ENCODE assay signal across 10 cellular contexts in genomic region chr3:13877911-13878710, GRCh38. TPM values are rescaled to one million over a fixed set of nuclear protein-coding genes. Genes with fewer than 3 reads are reported as not detected.
A peak's percentile ranks its signal among the peaks of the same experiment; 100 is the strongest.
DNase-seq lines count a peak whose midpoint lies in the region; ATAC-seq lines count a peak whose summit lies in the region.
"Had no signal": no experiment of that assay in that cellular context is flagged by ENCODE, and none has a peak within 500 bp of the region (broad histone marks: within the 10 kb centered on the region; RNA-seq: fewer than 3 reads in every experiment).

No MANE protein-coding gene starts in this region.

- no peaks in the 10 kb centered on the region for H3K9me3 Mint-ChIP-seq in activated T-helper 17 cell treated with anti-CD3 and anti-CD28 coated beads, Interleukin-2, amount 50 U/mL, for 72 hours
- no peaks in the 10 kb centered on the region for H3K9me3 Mint-ChIP-seq in stimulated activated effector memory CD8-positive, alpha-beta T cell treated with anti-CD3 and anti-CD28 coated beads, Interleukin-12 subunit alpha, Interleukin-12 subunit beta, amount 100 ng/mL, for 72 hours

- peak overlapping the region; percentile 53 for H3K4me3 ChIP-seq in iPS-18c (ENCODE audit: insufficient read depth, low read depth, low read length)

- H3K4me1 Mint-ChIP-seq in activated T-helper 17 cell treated with anti-CD3 and anti-CD28 coated beads, Interleukin-2, amount 50 U/mL, for 72 hours = peaks cover 5% of the 10 kb centered on the region
- peaks cover 6% of the 10 kb centered on the region for H3K4me1 Mint-ChIP-seq in stimulated activated effector memory CD8-positive, alpha-beta T cell treated with anti-CD3 and anti-CD28 coated beads, Interleukin-12 subunit alpha, Interleukin-12 subunit beta, amount 100 ng/mL, for 72 hours

- no peaks in the 10 kb centered on the region for H3K9me3 ChIP-seq in iPS-18c (ENCODE audit: control insufficient read depth, insufficient read depth, low read length)

- H3K27ac Mint-ChIP-seq in activated T-helper 17 cell treated with anti-CD3 and anti-CD28 coated beads, Interleukin-2, amount 50 U/mL, for 72 hours = no peak overlapping the region
- H3K27ac Mint-ChIP-seq in stimulated activated effector memory CD8-positive, alpha-beta T cell treated with anti-CD3 and anti-CD28 coated beads, Interleukin-12 subunit alpha, Interleukin-12 subunit beta, amount 100 ng/mL, for 72 hours = no peak overlapping the region

- peak; percentile 9 for ATAC-seq in activated T-helper 17 cell treated with anti-CD3 and anti-CD28 coated beads, Interleukin-2, amount 50 U/mL, for 72 hours (replicated peaks)
- ATAC-seq in stimulated activated effector memory CD8-positive, alpha-beta T cell treated with anti-CD3 and anti-CD28 coated beads, Interleukin-12 subunit alpha, Interleukin-12 subunit beta, amount 100 ng/mL, for 72 hours = no peak
- ATAC-seq in GM18511 (IDR thresholded peaks at IDR 0.05; ENCODE audit: unreplicated experiment) = no peak
- ATAC-seq in GM18861 (IDR thresholded peaks at IDR 0.05; ENCODE audit: unreplicated experiment) = no peak

- H3K36me3 Mint-ChIP-seq in activated T-helper 17 cell treated with anti-CD3 and anti-CD28 coated beads, Interleukin-2, amount 50 U/mL, for 72 hours (ENCODE audit: low read depth) = peaks cover 7% of the 10 kb centered on the region
- H3K36me3 Mint-ChIP-seq in stimulated activated effector memory CD8-positive, alpha-beta T cell treated with anti-CD3 and anti-CD28 coated beads, Interleukin-12 subunit alpha, Interleukin-12 subunit beta, amount 100 ng/mL, for 72 hours = no peaks in the 10 kb centered on the region

- peak overlapping the region; percentile 76 for H3K4me3 Mint-ChIP-seq in activated T-helper 17 cell treated with anti-CD3 and anti-CD28 coated beads, Interleukin-2, amount 50 U/mL, for 72 hours
- peak overlapping the region; percentile 62 for H3K4me3 Mint-ChIP-seq in stimulated activated effector memory CD8-positive, alpha-beta T cell treated with anti-CD3 and anti-CD28 coated beads, Interleukin-12 subunit alpha, Interleukin-12 subunit beta, amount 100 ng/mL, for 72 hours

- H3K27me3 Mint-ChIP-seq in activated T-helper 17 cell treated with anti-CD3 and anti-CD28 coated beads, Interleukin-2, amount 50 U/mL, for 72 hours = peaks cover 11% of the 10 kb centered on the region

- peak; percentile 43 for DNase-seq in NCI-H748 (lab: John Stamatoyannopoulos, UW; ENCODE audit: unreplicated experiment)
- no peak for DNase-seq in NCI-H748 treated with DMSO at 0.1 percent for 48 hours (lab: John Stamatoyannopoulos, UW)
- DNase-seq in stimulated activated effector memory CD8-positive, alpha-beta T cell treated with anti-CD3 and anti-CD28 coated beads, Interleukin-12 subunit alpha, Interleukin-12 subunit beta, amount 100 ng/mL, for 72 hours (ENCODE audit: low spot score in 2 of 2) = no peak
- no peak for DNase-seq in NCI-H187 (lab: John Stamatoyannopoulos, UW)
- DNase-seq: RPMI8226; stimulated activated CD4-positive, alpha-beta T cell treated with anti-CD3 and anti-CD28 coated beads, Interleukin-2, amount 100 ng/mL, for 48 hours had no signal

RNA-seq across cellular contexts. Expression of gene WNT7A, which starts 1.8 kb away (rescaled TPM):
- under 1 TPM; 0.11 to 0.29 TPM for total RNA-seq in activated T-helper 17 cell treated with anti-CD3 and anti-CD28 coated beads, Interleukin-2, amount 50 U/mL, for 72 hours
